ENCODE assay signal across 29 cellular contexts in genomic region chr1:220819627-220820026, GRCh38. TPM values are rescaled to one million over a fixed set of nuclear protein-coding genes. Genes with fewer than 3 reads are reported as not detected.
DNase-seq lines count a peak whose midpoint lies in the region; ATAC-seq and TF ChIP-seq lines count a peak whose summit lies in the region.
"Had no signal": no experiment of that assay in that cellular context is flagged by ENCODE, and none has a peak within 500 bp of the region (broad histone marks: within the 10 kb centered on the region; RNA-seq: fewer than 3 reads in every experiment).

No MANE protein-coding gene starts in this region.

- H3K14ac ChIP-seq in H9 (ENCODE audit: insufficient read depth, low read length): no peak overlapping the region

- H3K27me3 ChIP-seq in MG63 (no peaks in the 10 kb centered on the region), gastroesophageal sphincter (no peaks in the 10 kb centered on the region), subcutaneous abdominal adipose tissue (ENCODE audit: control insufficient read depth in 5 of 5, insufficient read depth in 4 of 5, low read length in 5 of 5) (no peaks in the 10 kb centered on the region), H9 (ENCODE audit: insufficient read depth, low read length) (no peaks in the 10 kb centered on the region)
- H3K27me3 ChIP-seq: neural progenitor cell, tibial nerve had no signal

- H3K27me3 Mint-ChIP-seq in H9 (ENCODE audit: low read depth): no peaks in the 10 kb centered on the region
- H3K27me3 Mint-ChIP-seq: activated CD4-positive, alpha-beta T cell treated with anti-CD3 and anti-CD28 coated beads, Interleukin-2, amount 10 ng/mL, durations not matched to agents 24 days and 14 days had no signal

- H3K36me3 ChIP-seq in MG63: no peaks in the 10 kb centered on the region
- H3K36me3 ChIP-seq in gastroesophageal sphincter: no peaks in the 10 kb centered on the region
- peaks cover 4 to 22% (median 5%) of the 10 kb centered on the region in 5 donors for H3K36me3 ChIP-seq in subcutaneous abdominal adipose tissue (ENCODE audit: control insufficient read depth in 5 of 5, insufficient read depth in 5 of 5, low read length in 5 of 5)
- H3K36me3 ChIP-seq: neural progenitor cell had no signal

- no peak overlapping the region for H3K56ac ChIP-seq in H9 (ENCODE audit: insufficient read length, low read depth, low read length)

- H3K4me1 ChIP-seq in gastroesophageal sphincter: peaks cover 8 to 69% (median 29%) of the 10 kb centered on the region in 3 donors
- H3K4me1 ChIP-seq in subcutaneous abdominal adipose tissue (ENCODE audit: control insufficient read depth in 5 of 5, insufficient read depth in 5 of 5, low read length in 5 of 5): peaks cover 0 to 27% (median 17%) of the 10 kb centered on the region in 5 donors
- H3K4me1 ChIP-seq in H9 (ENCODE audit: insufficient read depth, low read length): peaks cover 5% of the 10 kb centered on the region; the same call in 1 of the 2 replicates
- H3K4me1 ChIP-seq: neural progenitor cell had no signal

- H3K36me3 Mint-ChIP-seq in H9 (ENCODE audit: insufficient read depth in 1 of 3, low read depth in 3 of 3): peaks cover 21 to 41% (median 38%) of the 10 kb centered on the region in 3 experiments

- H2BK15ac ChIP-seq in H9 (ENCODE audit: low read depth, low read length): no peak overlapping the region

- H2BK12ac ChIP-seq in H9 (ENCODE audit: insufficient read length, low read depth, low read length): no peak overlapping the region

- no peak overlapping the region for H2BK20ac ChIP-seq in H9 (ENCODE audit: low read depth, low read length, poor library complexity, severe bottlenecking)

- 0 to 6% methylated on average over 1 of the region's 1 CpG for WGBS in gastroesophageal sphincter (ENCODE audit: low coverage in 1 of 2), 2 donors
- no CpG with 5 or more reads among the region's 1 CpG for WGBS in H9 (ENCODE audit: extremely low coverage, insufficient read length, low lambda C conversion rate)

- no peak overlapping the region for H3K18ac ChIP-seq in H9 (ENCODE audit: insufficient read length, low read depth, low read length)

- H3K79me2 ChIP-seq in H9 (ENCODE audit: insufficient read depth, low read length): no peaks in the 10 kb centered on the region

- peaks cover 0 to 3% of the 10 kb centered on the region in 2 experiments; a peak in 1 of 5 replicates for H3K9me3 Mint-ChIP-seq in H9
- H3K9me3 Mint-ChIP-seq: activated CD4-positive, alpha-beta T cell treated with anti-CD3 and anti-CD28 coated beads, Interleukin-2, amount 10 ng/mL, durations not matched to agents 24 days and 14 days; activated naive CD8-positive, alpha-beta T cell treated with anti-CD3 and anti-CD28 coated beads, Interleukin-2, amount 50 U/mL, for 24 hours; activated T-cell treated with anti-CD3 and anti-CD28 coated beads, Interleukin-2, amount 50 U/mL, for 24 hours; central memory CD8-positive, alpha-beta T cell; neural progenitor cell; stimulated activated naive CD8-positive, alpha-beta T cell treated with anti-CD3 and anti-CD28 coated beads, Interleukin-15, amount 100 ng/mL, for 72 hours; T-helper 2 cell treated with Interferon-gamma antibody and Interleukin-4, amounts not matched to agents 5 μg/mL and 100 μg/mL, for 36 hours had no signal

- H2AFZ ChIP-seq in H9 (ENCODE audit: low read length): no peak overlapping the region
- H2AFZ ChIP-seq: neural progenitor cell had no signal

- H3K9ac ChIP-seq in subcutaneous abdominal adipose tissue (ENCODE audit: low read length in 5 of 5): no peak overlapping the region
- no peak overlapping the region for H3K9ac ChIP-seq in H9 (ENCODE audit: extremely low read depth, insufficient read length, low read length)
- H3K9ac ChIP-seq: KMS-11, neural progenitor cell had no signal

- no peak overlapping the region for H3K4ac ChIP-seq in H9 (ENCODE audit: low read depth, low read length)

- H4K91ac ChIP-seq in H9 (ENCODE audit: insufficient read length, low read depth, low read length): no peak overlapping the region

- TF ChIP-seq CTCF in gastroesophageal sphincter (IDR thresholded peaks at IDR 0.05) (no peak), H9 (conservative IDR thresholded peaks at IDR 0.05) (no peak)

- H3K27ac ChIP-seq in gastroesophageal sphincter (peak overlapping the region; percentile 79 to 85 (median 82)), subcutaneous abdominal adipose tissue (ENCODE audit: low read depth, low read length) (peak overlapping the region; percentile 56), H9 (ENCODE audit: insufficient read length, low read depth, low read length) (no peak overlapping the region)
- H3K27ac ChIP-seq: KMS-11, neural progenitor cell, tibial nerve, WERI-Rb-1 had no signal

- no peak for TF ChIP-seq EP300 in gastroesophageal sphincter (IDR thresholded peaks at IDR 0.05)

- H4K20me1 ChIP-seq in H9 (ENCODE audit: control insufficient read depth, insufficient read depth, insufficient read length): no peaks in the 10 kb centered on the region

- ATAC-seq in gastroesophageal sphincter: peak; percentile 32
- no peak for ATAC-seq in HG02571 (IDR thresholded peaks at IDR 0.05; ENCODE audit: unreplicated experiment)
- ATAC-seq in Right ventricle myocardium superior (ENCODE audit: poor library complexity): no peak
- ATAC-seq: activated naive CD8-positive, alpha-beta T cell treated with anti-CD3 and anti-CD28 coated beads, Interleukin-2, amount 50 U/mL, for 24 hours; HCT116; left ventricle myocardium superior; stimulated activated naive CD8-positive, alpha-beta T cell treated with anti-CD3 and anti-CD28 coated beads, Interleukin-15, amount 100 ng/mL, for 72 hours had no signal

- no peak overlapping the region for H2AK5ac ChIP-seq in H9 (ENCODE audit: insufficient read length, low read length)

- no peaks in the 10 kb centered on the region for H3K23me2 ChIP-seq in H9 (ENCODE audit: insufficient read length, low read depth, low read length, poor library complexity, severe bottlenecking)

- no peak for TF ChIP-seq POLR2A in gastroesophageal sphincter (IDR thresholded peaks at IDR 0.05)

- H3K23ac ChIP-seq in H9 (ENCODE audit: insufficient read length, low read depth, low read length): no peak overlapping the region

- H2BK120ac ChIP-seq in H9 (ENCODE audit: low read depth, low read length, poor library complexity, severe bottlenecking): no peak overlapping the region

- H4K5ac ChIP-seq in H9 (ENCODE audit: insufficient read length, low read depth, low read length): no peak overlapping the region

- H3K9me3 ChIP-seq in MG63 (no peaks in the 10 kb centered on the region), gastroesophageal sphincter (no peaks in the 10 kb centered on the region), subcutaneous abdominal adipose tissue (ENCODE audit: control insufficient read depth in 5 of 5, low read length in 5 of 5) (no peaks in the 10 kb centered on the region), H9 (ENCODE audit: control insufficient read depth, low read depth, low read length) (no peaks in the 10 kb centered on the region)
- H3K9me3 ChIP-seq: tibial nerve had no signal

- H3K27ac Mint-ChIP-seq in H9: no peak overlapping the region
- H3K27ac Mint-ChIP-seq: activated CD4-positive, alpha-beta T cell treated with anti-CD3 and anti-CD28 coated beads, Interleukin-2, amount 10 ng/mL, durations not matched to agents 24 days and 14 days; activated naive CD8-positive, alpha-beta T cell treated with anti-CD3 and anti-CD28 coated beads, Interleukin-2, amount 50 U/mL, for 24 hours; activated T-cell treated with anti-CD3 and anti-CD28 coated beads, Interleukin-2, amount 50 U/mL, for 24 hours; neural progenitor cell; stimulated activated naive CD8-positive, alpha-beta T cell treated with anti-CD3 and anti-CD28 coated beads, Interleukin-15, amount 100 ng/mL, for 72 hours; T-helper 2 cell treated with Interferon-gamma antibody and Interleukin-4, amounts not matched to agents 5 μg/mL and 100 μg/mL, for 36 hours had no signal

- peaks cover 22 to 26% of the 10 kb centered on the region in 2 experiments for H3K4me1 Mint-ChIP-seq in H9
- H3K4me1 Mint-ChIP-seq: activated CD4-positive, alpha-beta T cell treated with anti-CD3 and anti-CD28 coated beads, Interleukin-2, amount 10 ng/mL, durations not matched to agents 24 days and 14 days; activated naive CD8-positive, alpha-beta T cell treated with anti-CD3 and anti-CD28 coated beads, Interleukin-2, amount 50 U/mL, for 24 hours; central memory CD8-positive, alpha-beta T cell; neural progenitor cell; stimulated activated naive CD8-positive, alpha-beta T cell treated with anti-CD3 and anti-CD28 coated beads, Interleukin-15, amount 100 ng/mL, for 72 hours had no signal

- intact Hi-C loops in Right ventricle myocardium superior (cut with DNase I): no loop called here

- no peak overlapping the region for H2BK5ac ChIP-seq in H9 (ENCODE audit: insufficient read length, low read length)

- H3K4me3 ChIP-seq in MG63 (no peak overlapping the region), gastroesophageal sphincter (no peak overlapping the region), subcutaneous abdominal adipose tissue (ENCODE audit: low read depth in 1 of 5, low read length in 5 of 5) (no peak overlapping the region)
- H3K4me3 ChIP-seq: neural progenitor cell, tibial nerve had no signal

- no peaks in the 10 kb centered on the region for H3K79me1 ChIP-seq in H9 (ENCODE audit: insufficient read depth, low read depth, low read length, poor library complexity, severe bottlenecking)

- no peak overlapping the region for H3K4me2 ChIP-seq in H9 (ENCODE audit: insufficient read depth, insufficient read length, low read length)
- H3K4me2 ChIP-seq: KMS-11, neural progenitor cell had no signal

- H3T11ph ChIP-seq in H9 (ENCODE audit: low read length): no peak overlapping the region

- no peak overlapping the region for H3K4me3 Mint-ChIP-seq in H9
- H3K4me3 Mint-ChIP-seq: activated CD4-positive, alpha-beta T cell treated with anti-CD3 and anti-CD28 coated beads, Interleukin-2, amount 10 ng/mL, durations not matched to agents 24 days and 14 days; activated naive CD8-positive, alpha-beta T cell treated with anti-CD3 and anti-CD28 coated beads, Interleukin-2, amount 50 U/mL, for 24 hours; activated T-cell treated with anti-CD3 and anti-CD28 coated beads, Interleukin-2, amount 50 U/mL, for 24 hours; central memory CD8-positive, alpha-beta T cell; neural progenitor cell; stimulated activated naive CD8-positive, alpha-beta T cell treated with anti-CD3 and anti-CD28 coated beads, Interleukin-15, amount 100 ng/mL, for 72 hours; T-helper 2 cell treated with Interferon-gamma antibody and Interleukin-4, amounts not matched to agents 5 μg/mL and 100 μg/mL, for 36 hours had no signal

- DNase-seq in MG63: peak; percentile 91
- DNase-seq in myocyte (ENCODE audit: low read depth): peak; percentile 55
- DNase-seq in NCI-H510A (lab: John Stamatoyannopoulos, UW): no peak
- DNase-seq in H9: no peak
- DNase-seq in Right ventricle myocardium superior: no peak
- DNase-seq: ACHN; activated CD4-positive, alpha-beta T cell treated with anti-CD3 and anti-CD28 coated beads, Interleukin-2, amount 10 ng/mL, durations not matched to agents 24 days and 14 days; activated naive CD8-positive, alpha-beta T cell treated with anti-CD3 and anti-CD28 coated beads, Interleukin-2, amount 50 U/mL, for 24 hours; activated T-cell treated with anti-CD3 and anti-CD28 coated beads, Interleukin-2, amount 50 U/mL, for 24 hours; dermis blood vessel endothelial cell; DMS153; glutamatergic neuron; left ventricle myocardium superior; NCI-H1436; NCI-H2081 treated with DMSO at 0.1 percent for 48 hours; NCI-H446 treated with DMSO at 0.1 percent for 48 hours; OCI-M1; stimulated activated naive CD8-positive, alpha-beta T cell treated with anti-CD3 and anti-CD28 coated beads, Interleukin-15, amount 100 ng/mL, for 72 hours; WERI-Rb-1 had no signal

- no peak overlapping the region for H4K8ac ChIP-seq in H9 (replicated peaks; ENCODE audit: insufficient read length, low read depth, low read length)

RNA-seq across cellular contexts. Expression of gene MTARC1, which starts 32.9 kb away (rescaled TPM):
- total RNA-seq in MG63 (2014; rRNA removed; shearing (Covaris generic); ENCODE audit: low replicate concordance): 0.26 TPM in 1 of 2 replicates, not detected in the other
- total RNA-seq in gastroesophageal sphincter: 1 to 10 TPM; 3.7 to 8.1 (median 5.4) TPM
- total RNA-seq in myocyte: 0.31 and 0.51 TPM in 2 replicates
- 0.67 TPM for polyA plus RNA-seq in myocyte (2012)
- total RNA-seq in H9 (2021): 33.7 and 41.2 TPM in 2 replicates
- total RNA-seq in Right ventricle myocardium superior: 6.9 TPM
- total RNA-seq: activated CD4-positive, alpha-beta T cell treated with anti-CD3 and anti-CD28 coated beads, Interleukin-2, amount 10 ng/mL, durations not matched to agents 24 days and 14 days; activated CD8-positive, alpha-beta memory T cell treated with anti-CD3 and anti-CD28 coated beads for 36 hours had no signal

RNA-seq across cellular contexts. Expression of gene HLX, which starts 59.6 kb away (rescaled TPM):
- 2.0 and 5.6 TPM in 2 replicates for total RNA-seq in MG63 (2014; rRNA removed; shearing (Covaris generic); ENCODE audit: low replicate concordance)
- 10 to 100 TPM in 3 of 4 donors, 1 to 10 TPM in 1; 7.1 to 18.1 (median 13.5) TPM for total RNA-seq in gastroesophageal sphincter
- 2.3 and 4.0 TPM in 2 replicates for total RNA-seq in myocyte
- polyA plus RNA-seq in myocyte (2012): 15.5 TPM
- total RNA-seq in H9 (2021): 0.37 and 0.88 TPM in 2 replicates
- 5.6 TPM for total RNA-seq in Right ventricle myocardium superior
- total RNA-seq: activated CD8-positive, alpha-beta memory T cell treated with anti-CD3 and anti-CD28 coated beads for 36 hours had no signal

Comparison
In these comparisons a context has a peak if more than half of its experiments do, and no peak if none do; other contexts are left out.
1. DNase-seq: peak in MG63 (single experiment) and myocyte (single experiment); none in NCI-H510A (single experiment), H9 (single experiment) and Right ventricle myocardium superior (single experiment).